15 cellular contexts compared by ENCODE assay signal in the genomic region with DNA sequence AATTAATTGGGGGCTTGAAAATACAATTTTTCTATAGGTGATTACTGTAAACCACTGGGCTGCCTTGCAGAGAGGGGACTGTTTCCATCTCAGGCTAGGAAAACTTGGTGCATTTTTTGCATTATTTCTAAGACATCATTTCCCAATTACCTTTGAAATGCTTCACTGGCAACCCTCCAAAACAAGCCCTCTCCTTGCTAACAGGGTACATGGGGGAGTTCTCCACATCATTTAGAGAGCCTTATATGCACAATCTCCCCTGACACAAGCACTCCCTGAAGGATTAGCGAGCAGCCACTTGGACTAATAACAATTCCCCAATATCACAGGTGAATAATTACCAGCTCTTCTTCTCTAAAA.
"Had no signal": no experiment of that assay in that cellular context is flagged by ENCODE, and none has a peak within 500 bp of the region (broad histone marks: within the 10 kb centered on the region; RNA-seq: fewer than 3 reads in every experiment).

No MANE protein-coding gene starts in this region.

- H3K27ac ChIP-seq: breast epithelium, foreskin keratinocyte, spleen, upper lobe of left lung had no signal

- H3K4me3 ChIP-seq: breast epithelium, spleen, upper lobe of left lung had no signal

- H3K36me3 Mint-ChIP-seq: naive thymus-derived CD8-positive, alpha-beta T cell had no signal

- H3K27ac Mint-ChIP-seq: effector memory CD8-positive, alpha-beta T cell; naive thymus-derived CD8-positive, alpha-beta T cell; stimulated activated naive CD8-positive, alpha-beta T cell treated with anti-CD3 and anti-CD28 coated beads, Interleukin-15, amount 100 ng/mL, for 72 hours had no signal

- H3K36me3 ChIP-seq: breast epithelium, spleen, upper lobe of left lung had no signal

- DNase-seq: activated CD4-positive, CD25-positive, alpha-beta regulatory T cell treated with anti-CD3 and anti-CD28 coated beads, Interleukin-2, amount 50 U/mL, for 72 hours; activated naive CD4-positive, alpha-beta T cell treated with Interleukin-2 at 50 U/mL for 16 hours; aorta; dermis blood vessel endothelial cell; effector memory CD8-positive, alpha-beta T cell; foreskin keratinocyte; kidney glomerular epithelial cell; left ventricle myocardium superior; mesenchymal stem cell; naive thymus-derived CD8-positive, alpha-beta T cell; spleen; stimulated activated naive CD8-positive, alpha-beta T cell treated with anti-CD3 and anti-CD28 coated beads, Interleukin-15, amount 100 ng/mL, for 72 hours; T-helper 9 cell had no signal

- H3K4me3 Mint-ChIP-seq: effector memory CD8-positive, alpha-beta T cell; naive thymus-derived CD8-positive, alpha-beta T cell; stimulated activated naive CD8-positive, alpha-beta T cell treated with anti-CD3 and anti-CD28 coated beads, Interleukin-15, amount 100 ng/mL, for 72 hours had no signal

- H3K9me3 ChIP-seq: breast epithelium, upper lobe of left lung had no signal

- ATAC-seq: effector memory CD8-positive, alpha-beta T cell; foreskin keratinocyte; left ventricle myocardium superior; naive thymus-derived CD8-positive, alpha-beta T cell; stimulated activated naive CD8-positive, alpha-beta T cell treated with anti-CD3 and anti-CD28 coated beads, Interleukin-15, amount 100 ng/mL, for 72 hours had no signal

- H3K4me1 ChIP-seq: breast epithelium, foreskin keratinocyte, upper lobe of left lung had no signal
